In genomic region chr2:207341114-207341750, GRCh38 we compare ENCODE assay signal across 20 cellular contexts.
A peak's percentile ranks its signal among the peaks of the same experiment; 100 is the strongest.
DNase-seq lines count a peak whose midpoint lies in the region; ATAC-seq and TF ChIP-seq lines count a peak whose summit lies in the region.
"Had no signal": no experiment of that assay in that cellular context is flagged by ENCODE, and none has a peak within 500 bp of the region (broad histone marks: within the 10 kb centered on the region; RNA-seq: fewer than 3 reads in every experiment).

No MANE protein-coding gene starts in this region.

- TF ChIP-seq CTCF in SK-N-SH (IDR thresholded peaks at IDR 0.05) (no peak), foreskin keratinocyte (conservative IDR thresholded peaks at IDR 0.05) (no peak)

- peak; percentile 31; the same call in 1 of the 2 replicates for TF ChIP-seq RAD21 in SK-N-SH (IDR thresholded peaks at IDR 0.05; ENCODE audit: low read length)

- TF ChIP-seq EP300 in SK-N-SH (IDR thresholded peaks at IDR 0.05; ENCODE audit: borderline replicate concordance in 1 of 2, low read depth in 1 of 2, low read length in 1 of 2) = peak in 1 of 2 experiments; percentile 92; a peak in 2 of 4 replicates

- H3F3A ChIP-seq in SK-N-SH (replicated peaks; ENCODE audit: insufficient read depth) = peaks cover under 1% of the 10 kb centered on the region

- no peak overlapping the region for H3K4me2 ChIP-seq in SK-N-SH
- H3K4me2 ChIP-seq: BLaER1 treated with 17β-estradiol and CSF1 and Interleukin-3, amounts not matched to agents 10 nM and 100 nM had no signal

- H3K9me2 ChIP-seq in SK-N-SH = no peaks in the 10 kb centered on the region

- H3K36me3 ChIP-seq in SK-N-SH (replicated peaks in 1 of 2; ENCODE audit: control insufficient read depth in 1 of 2, insufficient read depth in 2 of 2, low read length in 1 of 2) = no peaks in the 10 kb centered on the region
- H3K36me3 ChIP-seq: BLaER1 treated with 17β-estradiol and CSF1 and Interleukin-3, amounts not matched to agents 10 nM and 100 nM; SJCRH30 had no signal

- no peak overlapping the region for H2AFZ ChIP-seq in SK-N-SH (ENCODE audit: low read depth)

- DNase-seq in DMS 273 (lab: John Stamatoyannopoulos, UW; ENCODE audit: unreplicated experiment) (peak; percentile 12), DMS 273 treated with DMSO at 0.1 percent for 48 hours (lab: John Stamatoyannopoulos, UW) (no peak), SK-N-SH (peak; percentile 55), iPS-NIHi11 (ENCODE audit: low spot score) (peak; percentile 35), foreskin keratinocyte (no peak), hippocampal formation (lab: John Stamatoyannopoulos, UW) (no peak)
- DNase-seq: ACHN; CD4-positive, alpha-beta memory T cell; DMS153; NCI-H1105; NCI-H187; NCI-H226; NCI-H510A treated with DMSO at 0.1 percent for 48 hours; NCI-H774; SJCRH30 had no signal

- no peaks in the 10 kb centered on the region for H3K27me3 ChIP-seq in SK-N-SH (ENCODE audit: insufficient read depth)
- no peaks in the 10 kb centered on the region for H3K27me3 ChIP-seq in foreskin keratinocyte
- H3K27me3 ChIP-seq: BLaER1 treated with 17β-estradiol and CSF1 and Interleukin-3, amounts not matched to agents 10 nM and 100 nM; SJCRH30 had no signal

- H3K4me1 ChIP-seq in SK-N-SH (ENCODE audit: control insufficient read depth in 1 of 2, insufficient read depth in 2 of 2, low read depth in 1 of 2, low read length in 1 of 2) (peaks cover 0 to 21% of the 10 kb centered on the region in 2 experiments; a peak in 3 of 4 replicates), foreskin keratinocyte (peaks cover 23% of the 10 kb centered on the region)
- H3K4me1 ChIP-seq: Caco-2, SJCRH30 had no signal

- H3K27ac ChIP-seq in SK-N-SH (ENCODE audit: low read depth in 2 of 2, low read length in 1 of 2) (peak overlapping the region in 1 of 2 experiments; percentile 79; a peak in 2 of 4 replicates), foreskin keratinocyte (no peak overlapping the region)
- H3K27ac ChIP-seq: 22Rv1; BLaER1 treated with 17β-estradiol and CSF1 and Interleukin-3, amounts not matched to agents 10 nM and 100 nM; SJCRH30 had no signal

- H3K4me3 ChIP-seq in SK-N-SH (ENCODE audit: low read depth in 2 of 2, low read length in 1 of 2) = no peak overlapping the region
- H3K4me3 ChIP-seq: BLaER1 treated with 17β-estradiol and CSF1 and Interleukin-3, amounts not matched to agents 10 nM and 100 nM; SJCRH30 had no signal

- POLR2A ChIA-PET in SK-N-SH (lab: Yijun Ruan, JAX) = interaction anchor here (0.5 to 1.7 kb wide), 3 partner anchors 132 to 264 kb away, joined by 3 to 12 read pairs (median 3); partner anchors contain the start of gene KLF7

- 85% methylated on average over 8 of the region's 9 CpGs for WGBS in SK-N-SH (ENCODE audit: low lambda C conversion rate)

- no peaks in the 10 kb centered on the region for H3K79me2 ChIP-seq in SK-N-SH (ENCODE audit: insufficient read depth)

- H3K9me3 ChIP-seq in SK-N-SH = no peaks in the 10 kb centered on the region
- H3K9me3 ChIP-seq: Caco-2, SJCRH30 had no signal

- CTCF ChIA-PET in SK-N-SH (lab: Yijun Ruan, JAX) = interaction anchor here (0.7 to 1.4 kb wide), 8 partner anchors 10 to 541 kb away, joined by 3 to 4 read pairs (median 3); no protein-coding TSS in a partner anchor

- H3K9ac ChIP-seq in SK-N-SH = no peak overlapping the region
- H3K9ac ChIP-seq: BLaER1 treated with 17β-estradiol and CSF1 and Interleukin-3, amounts not matched to agents 10 nM and 100 nM had no signal

- H4K20me1 ChIP-seq in SK-N-SH (ENCODE audit: insufficient read depth) = no peaks in the 10 kb centered on the region
- H4K20me1 ChIP-seq: BLaER1 treated with 17β-estradiol and CSF1 and Interleukin-3, amounts not matched to agents 10 nM and 100 nM had no signal

- ATAC-seq in foreskin keratinocyte (no peak), GM18909 (IDR thresholded peaks at IDR 0.05; ENCODE audit: poor library complexity, unreplicated experiment) (no peak), GM21447 (IDR thresholded peaks at IDR 0.05; ENCODE audit: unreplicated experiment) (no peak)

TF ChIP-seq in SK-N-SH, 30 proteins besides CTCF, POLR2A, EP300 and RAD21:
- no peak for TF ChIP-seq USF1 (IDR thresholded peaks at IDR 0.05; ENCODE audit: borderline replicate concordance, low read depth)
- peak; percentile 89 for TF ChIP-seq RCOR1 (IDR thresholded peaks at IDR 0.05; ENCODE audit: low read length)
- no peak for TF ChIP-seq TAF1 (IDR thresholded peaks at IDR 0.05; ENCODE audit: borderline replicate concordance, low read depth, low read length)
- TF ChIP-seq CHD2 (IDR thresholded peaks at IDR 0.05; ENCODE audit: low read length, partially characterized antibody) = peak; percentile 56
- TF ChIP-seq GATA2 (CRISPR knock-in tag; IDR thresholded peaks at IDR 0.05) = peak; percentile 87
TF ChIP-seq in SK-N-SH: peak in this region for 3.

Comparison
In these comparisons a context has a peak if more than half of its experiments do, and no peak if none do; other contexts are left out.
1. DNase-seq: peak in DMS 273 (single experiment), SK-N-SH (single experiment) and iPS-NIHi11 (single experiment); none in DMS 273 treated with DMSO at 0.1 percent for 48 hours (single experiment), foreskin keratinocyte (0 of 2) and hippocampal formation (0 of 2).